Comparison of ENCODE assay signal across 8 cellular contexts in genomic region chr4:56907009-56907408, GRCh38. TPM values are rescaled to one million over a fixed set of nuclear protein-coding genes. Genes with fewer than 3 reads are reported as not detected.
DNase-seq lines count a peak whose midpoint lies in the region; ATAC-seq and TF ChIP-seq lines count a peak whose summit lies in the region.

No MANE protein-coding gene starts in this region.

- peak overlapping the region; percentile 72 for H3K9ac ChIP-seq in adipocyte (ENCODE audit: low read length)

- H3K9me3 ChIP-seq in adipocyte (ENCODE audit: control insufficient read depth, low read length) (no peaks in the 10 kb centered on the region), right lobe of liver (no peaks in the 10 kb centered on the region), tibial artery (no peaks in the 10 kb centered on the region)

- no peak for ATAC-seq in right lobe of liver
- no peak for ATAC-seq in HG02763 (IDR thresholded peaks at IDR 0.05; ENCODE audit: unreplicated experiment)

- H3K27me3 ChIP-seq in adipocyte (replicated peaks; ENCODE audit: control insufficient read depth, insufficient read depth, low read length) (no peaks in the 10 kb centered on the region), right lobe of liver (no peaks in the 10 kb centered on the region), tibial artery (no peaks in the 10 kb centered on the region)

- WGBS in right lobe of liver (ENCODE audit: insufficient coverage, low coverage, low lambda C conversion rate, missing lambda C conversion rate), result 17% methylated on average over 14 of the region's 14 CpGs

- TF ChIP-seq CTCF in right lobe of liver (IDR thresholded peaks at IDR 0.05), result no peak
- TF ChIP-seq CTCF in tibial artery (IDR thresholded peaks at IDR 0.05), result no peak

- H3K27ac ChIP-seq in right lobe of liver (no peak overlapping the region), tibial artery (peak overlapping the region; percentile 54 to 88)

- peaks cover 9% of the 10 kb centered on the region for H3K36me3 ChIP-seq in adipocyte (ENCODE audit: control insufficient read depth, insufficient read depth, low read length, severe bottlenecking)
- peaks cover 0 to 6% (median 0%) of the 10 kb centered on the region in 4 donors for H3K36me3 ChIP-seq in right lobe of liver
- H3K36me3 ChIP-seq in tibial artery, result peaks cover 0 to 4% (median 0%) of the 10 kb centered on the region in 3 donors

- intact Hi-C loops in right lobe of liver (cut with DNase I), result no loop called here
- intact Hi-C loops in tibial artery (cut with DNase I; ENCODE audit: low total_unique reads), result loop anchor here (5.0 kb wide), 1 partner anchor 70 kb away; the partner anchor contains the start of genes NOA1 and POLR2B

- H3K4me1 ChIP-seq in adipocyte (ENCODE audit: control insufficient read depth, insufficient read depth, low read length), result peaks cover 36% of the 10 kb centered on the region
- H3K4me1 ChIP-seq in right lobe of liver, result peaks cover 0 to 17% (median 0%) of the 10 kb centered on the region in 4 donors
- peaks cover 0 to 28% (median 14%) of the 10 kb centered on the region in 4 donors for H3K4me1 ChIP-seq in tibial artery

- H3K4me3 ChIP-seq in adipocyte (ENCODE audit: low read length) (peak overlapping the region; percentile 96), right lobe of liver (peak overlapping the region; percentile 79 to 96 (median 91)), tibial artery (peak overlapping the region; percentile 93 to 98)

- DNase-seq in activated CD4-positive, alpha-beta T cell treated with anti-CD3 and anti-CD28 coated beads for 48 hours, result peak; percentile 34
- DNase-seq in activated CD4-positive, alpha-beta T cell treated with anti-CD3 and anti-CD28 coated beads for 1 hour, result no peak
- DNase-seq in adipocyte (ENCODE audit: low read depth), result no peak
- peak in 2 of 3 donors; percentile 24 to 46 for DNase-seq in right lobe of liver
- no peak for DNase-seq in tibial artery
- DNase-seq in mesenteric fat pad (ENCODE audit: low spot score), result no peak
- no peak for DNase-seq in UCSD-AML1 (lab: John Stamatoyannopoulos, UW; ENCODE audit: unreplicated experiment)

- no peak for TF ChIP-seq POLR2A in right lobe of liver (IDR thresholded peaks at IDR 0.05)

RNA-seq across cellular contexts. Expression of gene REST, which starts 0.7 kb away (rescaled TPM):
- total RNA-seq in right lobe of liver (10 to 100 TPM; 10.6 to 19.3 (median 16.4) TPM), mesenteric fat pad (32.1 TPM)

Comparison
In these comparisons a context has a peak if more than half of its experiments do, and no peak if none do; other contexts are left out.
1. DNase-seq: peak in activated CD4-positive, alpha-beta T cell treated with anti-CD3 and anti-CD28 coated beads for 48 hours (single experiment) and right lobe of liver (2 of 3); none in activated CD4-positive, alpha-beta T cell treated with anti-CD3 and anti-CD28 coated beads for 1 hour (single experiment), adipocyte (single experiment), tibial artery (0 of 2), mesenteric fat pad (single experiment) and UCSD-AML1 (single experiment).
2. H3K27ac ChIP-seq: peak in tibial artery (2 of 2); none in right lobe of liver (0 of 3).
3. Peak in every context shown above with its lines, with median percentiles within 50 percentile points of each other: H3K4me3 ChIP-seq.